Comparison of ENCODE assay signal across 18 cellular contexts in genomic region chr4:41545238-41545637, GRCh38. TPM values are rescaled to one million over a fixed set of nuclear protein-coding genes. Genes with fewer than 3 reads are reported as not detected.
"Had no signal": no experiment of that assay in that cellular context is flagged by ENCODE, and none has a peak within 500 bp of the region (broad histone marks: within the 10 kb centered on the region; RNA-seq: fewer than 3 reads in every experiment).

No MANE protein-coding gene starts in this region.

- H3K27ac Mint-ChIP-seq: activated naive CD4-positive, alpha-beta T cell treated with anti-CD3 and anti-CD28 coated beads, Interleukin-2, amount 10 ng/mL, durations not matched to agents 7 days and 5 days; activated T-helper 2 cell treated with anti-CD3 and anti-CD28 coated beads, Interferon-gamma antibody, Interleukin-2, Interleukin-4, amounts not matched to agents 10 μg/mL and 5 μg/mL and 100 μg/mL, durations not matched to agents 14 hours and 24 hours and 36 hours had no signal

- H3K27me3 ChIP-seq: foreskin keratinocyte, sigmoid colon, stomach, tibial nerve, uterus had no signal

- H3K4me3 ChIP-seq: cardiac muscle cell, psoas muscle, sigmoid colon, stomach, tibial nerve, uterus had no signal

- H3K4me1 ChIP-seq: foreskin keratinocyte, uterus had no signal

- H3K36me3 Mint-ChIP-seq: activated naive CD4-positive, alpha-beta T cell treated with anti-CD3 and anti-CD28 coated beads, Interleukin-2, amount 10 ng/mL, durations not matched to agents 7 days and 5 days had no signal

- H3K4me1 Mint-ChIP-seq: activated naive CD4-positive, alpha-beta T cell treated with anti-CD3 and anti-CD28 coated beads, Interleukin-2, amount 10 ng/mL, durations not matched to agents 7 days and 5 days had no signal

- H3K27ac ChIP-seq: cardiac muscle cell, foreskin keratinocyte had no signal

- H3K4me3 Mint-ChIP-seq: activated naive CD4-positive, alpha-beta T cell treated with anti-CD3 and anti-CD28 coated beads, Interleukin-2, amount 10 ng/mL, durations not matched to agents 7 days and 5 days; nephron had no signal

- H3K27me3 Mint-ChIP-seq: activated naive CD4-positive, alpha-beta T cell treated with anti-CD3 and anti-CD28 coated beads, Interleukin-2, amount 10 ng/mL, durations not matched to agents 7 days and 5 days had no signal

- H3K9me3 ChIP-seq: psoas muscle, sigmoid colon, SK-N-SH, stomach, tibial nerve, uterus had no signal

- DNase-seq: activated CD4-positive, CD25-positive, alpha-beta regulatory T cell treated with anti-CD3 and anti-CD28 coated beads, Interleukin-2, amount 50 U/mL, for 72 hours; activated naive CD4-positive, alpha-beta T cell treated with anti-CD3 and anti-CD28 coated beads, Interleukin-2, amount 10 ng/mL, durations not matched to agents 7 days and 5 days; activated T-cell treated with anti-CD3 and anti-CD28 coated beads for 4 hours; effector CD8-positive, alpha-beta T cell; foreskin keratinocyte; head of caudate nucleus; psoas muscle; sigmoid colon; SK-N-SH; stimulated activated CD4-positive, alpha-beta T cell treated with anti-CD3 and anti-CD28 coated beads, Interleukin-12 subunit alpha, Interleukin-12 subunit beta, amount 100 ng/mL, for 4 hours; stimulated activated CD4-positive, alpha-beta T cell treated with anti-CD3 and anti-CD28 coated beads, Interleukin-2, amount 100 ng/mL, for 24 hours; stomach; T-helper 1 cell; uterus had no signal

- ATAC-seq: foreskin keratinocyte, psoas muscle had no signal

- H3K9me3 Mint-ChIP-seq: activated naive CD4-positive, alpha-beta T cell treated with anti-CD3 and anti-CD28 coated beads, Interleukin-2, amount 10 ng/mL, durations not matched to agents 7 days and 5 days; activated T-helper 2 cell treated with anti-CD3 and anti-CD28 coated beads, Interferon-gamma antibody, Interleukin-2, Interleukin-4, amounts not matched to agents 10 μg/mL and 5 μg/mL and 100 μg/mL, durations not matched to agents 14 hours and 24 hours and 36 hours; nephron had no signal

- H3K36me3 ChIP-seq: cardiac muscle cell, sigmoid colon, stomach, tibial nerve, uterus had no signal

RNA-seq across cellular contexts. Expression of gene LIMCH1, which starts 7.3 kb away (rescaled TPM):
- total RNA-seq: activated T-helper 2 cell treated with anti-CD3 and anti-CD28 coated beads, Interferon-gamma antibody, Interleukin-2, Interleukin-4, amounts not matched to agents 10 μg/mL and 5 μg/mL and 100 μg/mL, durations not matched to agents 14 hours and 24 hours and 36 hours had no signal
